ENCODE assay signal across 2 cellular contexts in the genomic region with DNA sequence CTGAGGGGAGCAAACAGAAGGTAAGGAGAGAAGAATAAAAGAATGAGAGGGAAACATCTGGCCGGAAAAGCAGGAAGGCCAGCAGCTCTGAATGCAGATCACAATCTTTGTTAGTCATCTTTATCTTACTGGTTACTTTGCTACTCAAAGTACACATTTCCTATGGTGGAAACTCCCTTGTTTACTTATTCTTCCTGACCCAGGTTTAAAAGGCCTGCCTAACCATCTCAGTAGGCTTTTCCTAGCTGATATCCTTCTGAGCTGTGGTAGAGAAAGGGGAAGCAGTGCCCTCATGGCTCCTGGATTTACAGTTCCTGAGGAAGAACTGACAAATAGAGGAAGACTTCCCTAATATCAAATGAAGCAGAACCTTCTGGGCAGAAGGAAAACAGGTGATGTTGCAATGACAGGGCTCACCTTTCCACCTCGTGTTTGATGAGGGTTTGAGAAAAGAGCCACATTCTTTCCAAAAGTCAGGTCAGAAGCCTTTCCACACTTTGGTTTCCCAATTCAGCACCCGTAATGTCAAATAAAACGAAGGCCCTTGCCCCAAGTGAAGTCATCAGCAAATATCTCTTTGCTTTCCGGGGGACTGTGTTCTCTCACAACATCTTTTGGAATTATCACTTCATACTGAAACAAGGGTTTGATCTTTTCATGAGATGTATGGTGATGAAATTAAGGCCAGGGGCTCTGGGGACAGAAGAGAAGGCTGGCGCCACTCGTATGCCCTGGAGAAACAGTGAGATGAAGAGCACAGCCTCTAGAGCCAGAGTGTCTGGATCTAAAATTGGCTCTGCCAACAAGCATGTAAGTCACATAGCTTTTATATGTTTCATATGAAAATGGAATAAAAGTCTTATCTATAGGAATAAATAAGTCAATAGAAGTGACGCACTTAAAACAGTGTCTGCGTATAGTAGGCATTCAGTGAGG.
TF ChIP-seq lines count a peak whose summit lies in the region.

No MANE protein-coding gene starts in this region.

TF ChIP-seq in HepG2, 621 proteins besides CTCF, POLR2A, EP300 and RAD21 (continues in another document):
- TF ChIP-seq, protein P1, sequence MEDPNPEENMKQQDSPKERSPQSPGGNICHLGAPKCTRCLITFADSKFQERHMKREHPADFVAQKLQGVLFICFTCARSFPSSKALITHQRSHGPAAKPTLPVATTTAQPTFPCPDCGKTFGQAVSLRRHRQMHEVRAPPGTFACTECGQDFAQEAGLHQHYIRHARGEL (CRISPR knock-in tag; IDR thresholded peaks at IDR 0.05), result no peak
- TF ChIP-seq ZNF615 (CRISPR knock-in tag; IDR thresholded peaks at IDR 0.05; ENCODE audit: borderline replicate concordance) (no peak; the same call in 1 of the 2 replicates), TRIM24 (CRISPR knock-in tag; IDR thresholded peaks at IDR 0.05) (no peak), ZNF589 (CRISPR knock-in tag; conservative IDR thresholded peaks at IDR 0.05) (no peak), TOE1 (CRISPR knock-in tag; IDR thresholded peaks at IDR 0.05) (peak; percentile 93; the same call in 1 of the 2 replicates), ZNF775 (CRISPR knock-in tag; IDR thresholded peaks at IDR 0.05; ENCODE audit: borderline replicate concordance) (peak; percentile 97), ZNF550 (CRISPR knock-in tag; IDR thresholded peaks at IDR 0.05; ENCODE audit: borderline replicate concordance) (no peak), ZBTB38 (CRISPR knock-in tag; IDR thresholded peaks at IDR 0.05) (no peak; the same call in 1 of the 2 replicates), THAP11 (CRISPR knock-in tag; IDR thresholded peaks at IDR 0.05) (peak; percentile 53; the same call in 1 of the 2 replicates), JUND (CRISPR knock-in tag; IDR thresholded peaks at IDR 0.05) (peak; percentile 32; the same call in 1 of the 2 replicates), LCORL (IDR thresholded peaks at IDR 0.05) (peak; percentile 69), LCORL (CRISPR knock-in tag; IDR thresholded peaks at IDR 0.05) (peak; percentile 89)
- TF ChIP-seq, protein P2, sequence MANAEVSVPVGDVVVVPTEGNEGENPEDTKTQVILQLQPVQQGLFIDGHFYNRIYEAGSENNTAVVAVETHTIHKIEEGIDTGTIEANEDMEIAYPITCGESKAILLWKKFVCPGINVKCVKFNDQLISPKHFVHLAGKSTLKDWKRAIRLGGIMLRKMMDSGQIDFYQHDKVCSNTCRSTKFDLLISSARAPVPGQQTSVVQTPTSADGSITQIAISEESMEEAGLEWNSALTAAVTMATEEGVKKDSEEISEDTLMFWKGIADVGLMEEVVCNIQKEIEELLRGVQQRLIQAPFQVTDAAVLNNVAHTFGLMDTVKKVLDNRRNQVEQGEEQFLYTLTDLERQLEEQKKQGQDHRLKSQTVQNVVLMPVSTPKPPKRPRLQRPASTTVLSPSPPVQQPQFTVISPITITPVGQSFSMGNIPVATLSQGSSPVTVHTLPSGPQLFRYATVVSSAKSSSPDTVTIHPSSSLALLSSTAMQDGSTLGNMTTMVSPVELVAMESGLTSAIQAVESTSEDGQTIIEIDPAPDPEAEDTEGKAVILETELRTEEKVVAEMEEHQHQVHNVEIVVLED (CRISPR knock-in tag; IDR thresholded peaks at IDR 0.05; ENCODE audit: borderline replicate concordance), result no peak; the same call in 1 of the 2 replicates
- TF ChIP-seq, protein P3, sequence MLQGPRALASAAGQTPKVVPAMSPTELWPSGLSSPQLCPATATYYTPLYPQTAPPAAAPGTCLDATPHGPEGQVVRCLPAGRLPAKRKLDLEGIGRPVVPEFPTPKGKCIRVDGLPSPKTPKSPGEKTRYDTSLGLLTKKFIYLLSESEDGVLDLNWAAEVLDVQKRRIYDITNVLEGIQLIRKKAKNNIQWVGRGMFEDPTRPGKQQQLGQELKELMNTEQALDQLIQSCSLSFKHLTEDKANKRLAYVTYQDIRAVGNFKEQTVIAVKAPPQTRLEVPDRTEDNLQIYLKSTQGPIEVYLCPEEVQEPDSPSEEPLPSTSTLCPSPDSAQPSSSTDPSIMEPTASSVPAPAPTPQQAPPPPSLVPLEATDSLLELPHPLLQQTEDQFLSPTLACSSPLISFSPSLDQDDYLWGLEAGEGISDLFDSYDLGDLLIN (CRISPR knock-in tag; IDR thresholded peaks at IDR 0.05; ENCODE audit: borderline replicate concordance), result peak; percentile 82; the same call in 1 of the 2 replicates
- TF ChIP-seq, protein P4, sequence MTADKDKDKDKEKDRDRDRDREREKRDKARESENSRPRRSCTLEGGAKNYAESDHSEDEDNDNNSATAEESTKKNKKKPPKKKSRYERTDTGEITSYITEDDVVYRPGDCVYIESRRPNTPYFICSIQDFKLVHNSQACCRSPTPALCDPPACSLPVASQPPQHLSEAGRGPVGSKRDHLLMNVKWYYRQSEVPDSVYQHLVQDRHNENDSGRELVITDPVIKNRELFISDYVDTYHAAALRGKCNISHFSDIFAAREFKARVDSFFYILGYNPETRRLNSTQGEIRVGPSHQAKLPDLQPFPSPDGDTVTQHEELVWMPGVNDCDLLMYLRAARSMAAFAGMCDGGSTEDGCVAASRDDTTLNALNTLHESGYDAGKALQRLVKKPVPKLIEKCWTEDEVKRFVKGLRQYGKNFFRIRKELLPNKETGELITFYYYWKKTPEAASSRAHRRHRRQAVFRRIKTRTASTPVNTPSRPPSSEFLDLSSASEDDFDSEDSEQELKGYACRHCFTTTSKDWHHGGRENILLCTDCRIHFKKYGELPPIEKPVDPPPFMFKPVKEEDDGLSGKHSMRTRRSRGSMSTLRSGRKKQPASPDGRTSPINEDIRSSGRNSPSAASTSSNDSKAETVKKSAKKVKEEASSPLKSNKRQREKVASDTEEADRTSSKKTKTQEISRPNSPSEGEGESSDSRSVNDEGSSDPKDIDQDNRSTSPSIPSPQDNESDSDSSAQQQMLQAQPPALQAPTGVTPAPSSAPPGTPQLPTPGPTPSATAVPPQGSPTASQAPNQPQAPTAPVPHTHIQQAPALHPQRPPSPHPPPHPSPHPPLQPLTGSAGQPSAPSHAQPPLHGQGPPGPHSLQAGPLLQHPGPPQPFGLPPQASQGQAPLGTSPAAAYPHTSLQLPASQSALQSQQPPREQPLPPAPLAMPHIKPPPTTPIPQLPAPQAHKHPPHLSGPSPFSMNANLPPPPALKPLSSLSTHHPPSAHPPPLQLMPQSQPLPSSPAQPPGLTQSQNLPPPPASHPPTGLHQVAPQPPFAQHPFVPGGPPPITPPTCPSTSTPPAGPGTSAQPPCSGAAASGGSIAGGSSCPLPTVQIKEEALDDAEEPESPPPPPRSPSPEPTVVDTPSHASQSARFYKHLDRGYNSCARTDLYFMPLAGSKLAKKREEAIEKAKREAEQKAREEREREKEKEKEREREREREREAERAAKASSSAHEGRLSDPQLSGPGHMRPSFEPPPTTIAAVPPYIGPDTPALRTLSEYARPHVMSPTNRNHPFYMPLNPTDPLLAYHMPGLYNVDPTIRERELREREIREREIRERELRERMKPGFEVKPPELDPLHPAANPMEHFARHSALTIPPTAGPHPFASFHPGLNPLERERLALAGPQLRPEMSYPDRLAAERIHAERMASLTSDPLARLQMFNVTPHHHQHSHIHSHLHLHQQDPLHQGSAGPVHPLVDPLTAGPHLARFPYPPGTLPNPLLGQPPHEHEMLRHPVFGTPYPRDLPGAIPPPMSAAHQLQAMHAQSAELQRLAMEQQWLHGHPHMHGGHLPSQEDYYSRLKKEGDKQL (CRISPR knock-in tag; IDR thresholded peaks at IDR 0.05; ENCODE audit: low read depth), result peak; percentile 67; the same call in 1 of the 2 replicates

TF ChIP-seq in GM12891, 5 proteins besides CTCF, POLR2A, EP300 and RAD21:
- TF ChIP-seq POU2F2 (IDR thresholded peaks at IDR 0.05; ENCODE audit: low read depth, low read length), result no peak
